26 cellular contexts compared by ENCODE assay signal in the genomic region with DNA sequence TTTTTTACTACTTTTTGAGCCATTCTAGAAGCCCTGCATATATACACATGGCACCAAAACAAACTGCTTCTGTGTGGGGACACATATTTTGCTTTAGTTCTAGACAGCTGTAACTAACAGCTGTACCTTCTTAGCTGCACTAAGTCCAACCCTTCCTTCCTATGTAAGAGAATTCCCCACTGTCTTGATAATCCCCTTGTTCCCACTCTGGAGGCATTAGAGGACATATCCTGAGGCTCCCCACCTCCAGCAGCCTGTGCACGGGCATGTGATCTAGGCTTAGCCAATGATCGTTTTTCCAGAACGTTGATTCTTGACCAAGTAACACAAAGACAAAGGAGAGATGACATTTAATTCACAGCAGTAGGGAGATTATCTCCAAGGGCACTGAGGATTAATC.
"Had no signal": no experiment of that assay in that cellular context is flagged by ENCODE, and none has a peak within 500 bp of the region (broad histone marks: within the 10 kb centered on the region; RNA-seq: fewer than 3 reads in every experiment).

No MANE protein-coding gene starts in this region.

- H3K36me3 Mint-ChIP-seq: naive thymus-derived CD4-positive, alpha-beta T cell; natural killer cell; stimulated activated effector memory CD8-positive, alpha-beta T cell treated with anti-CD3 and anti-CD28 coated beads, Interleukin-12 subunit alpha, Interleukin-12 subunit beta, amount 100 ng/mL, for 72 hours; stimulated activated naive B cell treated with anti-CD40 and anti-IgM and Interleukin-4, amounts not matched to agents 10 μg/mL and 1 μg/mL and 100 μg/mL, for 72 hours had no signal

- H3K4me1 Mint-ChIP-seq: naive thymus-derived CD4-positive, alpha-beta T cell; natural killer cell; stimulated activated effector memory CD8-positive, alpha-beta T cell treated with anti-CD3 and anti-CD28 coated beads, Interleukin-12 subunit alpha, Interleukin-12 subunit beta, amount 100 ng/mL, for 72 hours had no signal

- H3K4me3 ChIP-seq: pancreas, prostate gland, right atrium auricular region, stomach, thoracic aorta, thyroid gland, tibial nerve, upper lobe of left lung, uterus had no signal

- DNase-seq: naive thymus-derived CD4-positive, alpha-beta T cell; natural killer cell; nephron progenitor cell; pancreas; retina; small intestine; stimulated activated CD4-positive, alpha-beta T cell treated with anti-CD3 and anti-CD28 coated beads, Interleukin-15, amount 100 ng/mL, for 24 hours; stimulated activated CD4-positive, alpha-beta T cell treated with anti-CD3 and anti-CD28 coated beads, Interleukin-2, amount 100 ng/mL, for 24 hours; stimulated activated CD4-positive, alpha-beta T cell treated with anti-CD3 and anti-CD28 coated beads, Interleukin-2, amount 100 ng/mL, for 48 hours; stimulated activated CD4-positive, alpha-beta T cell treated with anti-CD3 and anti-CD28 coated beads, Interleukin-4, amount 100 ng/mL, for 24 hours; stimulated activated naive B cell treated with anti-CD40 and anti-IgM and Interleukin-4, amounts not matched to agents 10 μg/mL and 1 μg/mL and 100 μg/mL, for 72 hours; stimulated activated naive CD4-positive, alpha-beta T cell treated with Interleukin-2 at 50 U/mL for 16 hours; stomach; thyroid gland; trophoblast cell; upper lobe of left lung; uterus had no signal

- H3K27ac Mint-ChIP-seq: naive thymus-derived CD4-positive, alpha-beta T cell; natural killer cell; nephron progenitor cell; stimulated activated effector memory CD8-positive, alpha-beta T cell treated with anti-CD3 and anti-CD28 coated beads, Interleukin-12 subunit alpha, Interleukin-12 subunit beta, amount 100 ng/mL, for 72 hours; stimulated activated naive B cell treated with anti-CD40 and anti-IgM and Interleukin-4, amounts not matched to agents 10 μg/mL and 1 μg/mL and 100 μg/mL, for 72 hours; stimulated activated naive CD8-positive, alpha-beta T cell treated with anti-CD3 and anti-CD28 coated beads, Interleukin-15, Interleukin-2, amounts not matched to agents 100 ng/mL and 50 ng/mL, for 24 hours had no signal

- H3K9me3 ChIP-seq: neutrophil, pancreas, prostate gland, right atrium auricular region, stomach, thoracic aorta, thyroid gland, tibial nerve, upper lobe of left lung, uterus had no signal

- H3K4me1 ChIP-seq: pancreas, prostate gland, right atrium auricular region, stomach, thyroid gland, tibial nerve, upper lobe of left lung, uterus had no signal

- ATAC-seq: naive thymus-derived CD4-positive, alpha-beta T cell; natural killer cell; pancreas; sciatic nerve; stimulated activated effector memory CD8-positive, alpha-beta T cell treated with anti-CD3 and anti-CD28 coated beads, Interleukin-12 subunit alpha, Interleukin-12 subunit beta, amount 100 ng/mL, for 72 hours; stimulated activated naive B cell treated with anti-CD40 and anti-IgM and Interleukin-4, amounts not matched to agents 10 μg/mL and 1 μg/mL and 100 μg/mL, for 72 hours had no signal

- H3K36me3 ChIP-seq: neutrophil, pancreas, prostate gland, right atrium auricular region, stomach, thoracic aorta, thyroid gland, tibial nerve, upper lobe of left lung, uterus had no signal

- H3K4me3 Mint-ChIP-seq: naive thymus-derived CD4-positive, alpha-beta T cell; natural killer cell; nephron progenitor cell; neural crest cell; stimulated activated effector memory CD8-positive, alpha-beta T cell treated with anti-CD3 and anti-CD28 coated beads, Interleukin-12 subunit alpha, Interleukin-12 subunit beta, amount 100 ng/mL, for 72 hours; stimulated activated naive B cell treated with anti-CD40 and anti-IgM and Interleukin-4, amounts not matched to agents 10 μg/mL and 1 μg/mL and 100 μg/mL, for 72 hours; stimulated activated naive CD8-positive, alpha-beta T cell treated with anti-CD3 and anti-CD28 coated beads, Interleukin-15, Interleukin-2, amounts not matched to agents 100 ng/mL and 50 ng/mL, for 24 hours had no signal

- FAIRE-seq: pancreas, small intestine had no signal

- H3K27me3 Mint-ChIP-seq: stimulated activated naive B cell treated with anti-CD40 and anti-IgM and Interleukin-4, amounts not matched to agents 10 μg/mL and 1 μg/mL and 100 μg/mL, for 72 hours; stimulated activated naive CD8-positive, alpha-beta T cell treated with anti-CD3 and anti-CD28 coated beads, Interleukin-15, Interleukin-2, amounts not matched to agents 100 ng/mL and 50 ng/mL, for 24 hours had no signal

- H3K9me3 Mint-ChIP-seq: naive thymus-derived CD4-positive, alpha-beta T cell; natural killer cell; nephron progenitor cell; neural crest cell; stimulated activated effector memory CD8-positive, alpha-beta T cell treated with anti-CD3 and anti-CD28 coated beads, Interleukin-12 subunit alpha, Interleukin-12 subunit beta, amount 100 ng/mL, for 72 hours; stimulated activated naive B cell treated with anti-CD40 and anti-IgM and Interleukin-4, amounts not matched to agents 10 μg/mL and 1 μg/mL and 100 μg/mL, for 72 hours; stimulated activated naive CD8-positive, alpha-beta T cell treated with anti-CD3 and anti-CD28 coated beads, Interleukin-15, Interleukin-2, amounts not matched to agents 100 ng/mL and 50 ng/mL, for 24 hours had no signal

- H3K27ac ChIP-seq: neutrophil, pancreas, prostate gland, right atrium auricular region, stomach, thoracic aorta, thyroid gland, tibial nerve, upper lobe of left lung, uterus had no signal

- H3K27me3 ChIP-seq: neutrophil, pancreas, right atrium auricular region, stomach, thyroid gland, tibial nerve, upper lobe of left lung, uterus had no signal
